1 cellular context compared by ENCODE assay signal in genomic region chr12:109863961-109864712, GRCh38.
A peak's percentile ranks its signal among the peaks of the same experiment; 100 is the strongest.
TF ChIP-seq lines count a peak whose summit lies in the region.

No MANE protein-coding gene starts in this region.

TF ChIP-seq in HepG2, 621 proteins besides CTCF, POLR2A, EP300 and RAD21 (continued from another document and continues in another):
- peak; percentile 71 for TF ChIP-seq ZNF574 (CRISPR knock-in tag; IDR thresholded peaks at IDR 0.05)
- TF ChIP-seq ZSCAN9 (CRISPR knock-in tag; IDR thresholded peaks at IDR 0.05; ENCODE audit: borderline replicate concordance): 0 out of 2 replicates have a peak, but pooled peaks have one; percentile 23
- TF ChIP-seq ZNF441 (CRISPR knock-in tag; IDR thresholded peaks at IDR 0.05; ENCODE audit: borderline replicate concordance): 0 out of 2 replicates have a peak, but pooled peaks have one; percentile 34
- peak; percentile 51; the same call in 1 of the 2 replicates for TF ChIP-seq SOX13 (IDR thresholded peaks at IDR 0.05)
- TF ChIP-seq SOX13 (CRISPR knock-in tag; conservative IDR thresholded peaks at IDR 0.05 in 1 of 2, IDR thresholded peaks at IDR 0.05 in 1 of 2): peak in 1 of 2 experiments; percentile 89; a peak in 2 of 4 replicates
- TF ChIP-seq ZNF274 (CRISPR knock-in tag; IDR thresholded peaks at IDR 0.05): peak; percentile 60; the same call in 1 of the 2 replicates
- TF ChIP-seq KDM1A (CRISPR knock-in tag; IDR thresholded peaks at IDR 0.05): no peak; the same call in none of the 2 replicates
- no peak for TF ChIP-seq ZBTB42 (CRISPR knock-in tag; IDR thresholded peaks at IDR 0.05)
- TF ChIP-seq EEA1 (CRISPR knock-in tag; IDR thresholded peaks at IDR 0.05; ENCODE audit: borderline replicate concordance): no peak
- TF ChIP-seq ZFX (CRISPR knock-in tag; IDR thresholded peaks at IDR 0.05; ENCODE audit: low read depth): peak; percentile 73
- TF ChIP-seq BCL3 (CRISPR knock-in tag; IDR thresholded peaks at IDR 0.05): peak; percentile 67; the same call in 1 of the 2 replicates
- TF ChIP-seq ZNF451 (CRISPR knock-in tag; IDR thresholded peaks at IDR 0.05): no peak
- TF ChIP-seq ZNF609 (CRISPR knock-in tag; IDR thresholded peaks at IDR 0.05; ENCODE audit: borderline replicate concordance): peak; percentile 85
- no peak for TF ChIP-seq PBX2 (CRISPR knock-in tag; IDR thresholded peaks at IDR 0.05)
- no peak for TF ChIP-seq ATF7-NPFF (CRISPR knock-in tag; IDR thresholded peaks at IDR 0.05; ENCODE audit: low read depth)
- TF ChIP-seq ARID4A (CRISPR knock-in tag; IDR thresholded peaks at IDR 0.05; ENCODE audit: borderline replicate concordance): peak; percentile 46; the same call in 1 of the 2 replicates
- TF ChIP-seq RARA (CRISPR knock-in tag; IDR thresholded peaks at IDR 0.05): peak; percentile 90
- TF ChIP-seq ZSCAN20 (CRISPR knock-in tag; IDR thresholded peaks at IDR 0.05; ENCODE audit: borderline replicate concordance): 0 out of 2 replicates have a peak, but pooled peaks have one; percentile 55
- TF ChIP-seq NCOA1 (CRISPR knock-in tag; IDR thresholded peaks at IDR 0.05): no peak
- TF ChIP-seq SP5 (CRISPR knock-in tag; IDR thresholded peaks at IDR 0.05; ENCODE audit: borderline replicate concordance, low read depth): peak; percentile 50; the same call in 1 of the 2 replicates
- peak; percentile 87 for TF ChIP-seq ISL2 (CRISPR knock-in tag; IDR thresholded peaks at IDR 0.05)
- peak; percentile 47; the same call in 1 of the 2 replicates for TF ChIP-seq PATZ1 (CRISPR knock-in tag; IDR thresholded peaks at IDR 0.05)
- TF ChIP-seq ZFP41 (CRISPR knock-in tag; IDR thresholded peaks at IDR 0.05; ENCODE audit: borderline replicate concordance): 0 out of 2 replicates have a peak, but pooled peaks have one; percentile 59
- TF ChIP-seq NFKB2 (CRISPR knock-in tag; IDR thresholded peaks at IDR 0.05; ENCODE audit: borderline replicate concordance): peak; percentile 79; the same call in 1 of the 2 replicates
- peak; percentile 88 for TF ChIP-seq ZBTB26 (CRISPR knock-in tag; IDR thresholded peaks at IDR 0.05; ENCODE audit: borderline replicate concordance)
- TF ChIP-seq ATF4 (CRISPR knock-in tag; IDR thresholded peaks at IDR 0.05): peak in 1 of 2 experiments; percentile 62; a peak in 2 of 4 replicates
- peak; percentile 73 for TF ChIP-seq ZGPAT (CRISPR knock-in tag; IDR thresholded peaks at IDR 0.05)
- peak; percentile 93 for TF ChIP-seq CEBPB (IDR thresholded peaks at IDR 0.05; ENCODE audit: borderline replicate concordance, low read depth, low read length)
- TF ChIP-seq YY1 (IDR thresholded peaks at IDR 0.05; ENCODE audit: insufficient read depth, insufficient replicate concordance, low read depth, low read length): no peak
- 0 out of 2 replicates have a peak, but pooled peaks have one; percentile 24 for TF ChIP-seq NFYC (CRISPR knock-in tag; IDR thresholded peaks at IDR 0.05)
- TF ChIP-seq CBX1 (IDR thresholded peaks at IDR 0.05; ENCODE audit: low read depth): peak; percentile 78
- 0 out of 2 replicates have a peak, but pooled peaks have one; percentile 15 for TF ChIP-seq JUND (CRISPR knock-in tag; IDR thresholded peaks at IDR 0.05)
- TF ChIP-seq FOXP1 (IDR thresholded peaks at IDR 0.05): no peak
- TF ChIP-seq FOXP1 (CRISPR knock-in tag; IDR thresholded peaks at IDR 0.05): peak; percentile 75
- no peak for TF ChIP-seq STAT5B (CRISPR knock-in tag; IDR thresholded peaks at IDR 0.05)
- TF ChIP-seq ZNF335 (CRISPR knock-in tag; IDR thresholded peaks at IDR 0.05): no peak
- TF ChIP-seq CREM (IDR thresholded peaks at IDR 0.05): peak; percentile 61
- TF ChIP-seq CREM (CRISPR knock-in tag; IDR thresholded peaks at IDR 0.05): no peak
